Comparison of ENCODE assay signal across 36 cellular contexts in the genomic region with DNA sequence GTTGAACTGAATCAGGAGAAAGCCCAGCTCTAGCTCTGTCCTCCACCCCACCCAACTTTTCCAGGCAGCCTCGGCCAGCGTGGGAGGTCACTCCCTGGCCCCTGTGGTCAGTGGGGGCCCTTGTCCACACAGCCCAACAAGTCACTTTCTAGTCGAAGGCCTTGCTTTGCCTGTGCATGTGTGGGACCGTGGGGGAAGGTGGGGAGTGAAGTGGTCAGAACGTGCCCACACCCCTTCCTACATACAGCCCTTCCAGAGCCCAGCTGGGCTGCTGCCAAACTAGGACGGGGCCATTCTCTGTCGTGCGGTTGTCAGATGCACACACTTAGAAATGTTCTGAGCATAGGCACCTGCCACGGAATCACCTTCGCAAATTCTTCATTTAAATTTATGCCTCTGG.
"Had no signal": no experiment of that assay in that cellular context is flagged by ENCODE, and none has a peak within 500 bp of the region (broad histone marks: within the 10 kb centered on the region; RNA-seq: fewer than 3 reads in every experiment).

No MANE protein-coding gene starts in this region.

- DNase-seq: activated B cell treated with CpG ODN at 0.5 μM for 24 hours; activated CD4-positive, alpha-beta memory T cell treated with anti-CD3 and anti-CD28 coated beads for 36 hours; activated CD4-positive, alpha-beta T cell treated with anti-CD3 and anti-CD28 coated beads for 4 hours; activated CD4-positive, alpha-beta T cell treated with anti-CD3 and anti-CD28 coated beads, Interleukin-2, amount 10 ng/mL, durations not matched to agents 24 days and 14 days; activated CD4-positive, alpha-beta T cell treated with anti-CD3 and anti-CD28 coated beads, Interleukin-2, amount 50 U/mL, for 1 hour; activated CD4-positive, alpha-beta T cell treated with anti-CD3 and anti-CD28 coated beads, Interleukin-2, amount 50 U/mL, for 4 hours; activated CD4-positive, CD25-positive, alpha-beta regulatory T cell treated with anti-CD3 and anti-CD28 coated beads, Interleukin-2, amount 50 U/mL, for 72 hours; activated CD8-positive, alpha-beta memory T cell treated with anti-CD3 and anti-CD28 coated beads, Interleukin-2, amount 50 U/mL, for 4 hours; activated CD8-positive, alpha-beta T cell treated with anti-CD3 and anti-CD28 coated beads for 36 hours; activated effector memory CD4-positive, alpha-beta T cell treated with anti-CD3 and anti-CD28 coated beads, Interleukin-2, amount 50 U/mL, for 16 hours; activated gamma-delta T cell treated with Interleukin-2 at 50 U/mL for 16 hours; activated naive CD4-positive, alpha-beta T cell; activated naive CD4-positive, alpha-beta T cell treated with anti-CD3 and anti-CD28 coated beads for 36 hours; activated naive CD4-positive, alpha-beta T cell treated with anti-CD3 and anti-CD28 coated beads, Interleukin-2, amount 50 U/mL, for 16 hours; activated naive CD8-positive, alpha-beta T cell treated with anti-CD3 and anti-CD28 coated beads for 36 hours; activated T-cell treated with anti-CD3 and anti-CD28 coated beads for 4 hours; activated T-cell treated with anti-CD3 and anti-CD28 coated beads, Interleukin-2, amount 50 U/mL, for 1 hour; activated T-cell treated with anti-CD3 and anti-CD28 coated beads, Interleukin-2, amount 50 U/mL, for 4 hours; activated T-cell treated with anti-CD3 and anti-CD28 coated beads, Interleukin-2, amount 50 U/mL, for 72 hours; adrenal gland; amniotic stem cell; body of pancreas; brain microvascular endothelial cell; central memory CD4-positive, alpha-beta T cell; T-helper 1 cell; T-helper 2 cell; T-helper 9 cell had no signal

- H3K36me3 ChIP-seq: adrenal gland, brain microvascular endothelial cell, breast epithelium had no signal

- H3K27me3 ChIP-seq: adrenal gland, body of pancreas, brain microvascular endothelial cell, breast epithelium had no signal

- H3K27ac ChIP-seq: adrenal gland, body of pancreas, brain microvascular endothelial cell, VCaP had no signal

- H3K9me3 Mint-ChIP-seq: activated B cell treated with CpG ODN at 0.5 μM for 24 hours; activated CD4-positive, alpha-beta memory T cell treated with anti-CD3 and anti-CD28 coated beads for 36 hours; activated CD4-positive, alpha-beta T cell treated with anti-CD3 and anti-CD28 coated beads, Interleukin-2, amount 10 ng/mL, durations not matched to agents 24 days and 14 days; activated CD8-positive, alpha-beta T cell treated with anti-CD3 and anti-CD28 coated beads for 36 hours; activated naive CD4-positive, alpha-beta T cell treated with anti-CD3 and anti-CD28 coated beads for 36 hours; activated naive CD4-positive, alpha-beta T cell treated with anti-CD3 and anti-CD28 coated beads, Interleukin-2, amount 50 U/mL, for 72 hours; activated naive CD8-positive, alpha-beta T cell treated with anti-CD3 and anti-CD28 coated beads for 36 hours; activated T-cell treated with anti-CD3 and anti-CD28 coated beads, Interleukin-2, amount 50 U/mL, for 4 hours; activated T-cell treated with anti-CD3 and anti-CD28 coated beads, Interleukin-2, amount 50 U/mL, for 72 hours; activated T-helper 1 cell treated with anti-CD3 and anti-CD28 coated beads, Interleukin-12 subunit alpha, Interleukin-12 subunit beta, Interleukin-2, Interleukin-4 antibody, amounts not matched to agents 30 ng/mL and 10 ng/mL and 1 ng/mL, durations not matched to agents 14 hours and 24 hours and 36 hours; activated T-helper 17 cell treated with anti-CD3 and anti-CD28 coated beads, Interleukin-2, amount 50 U/mL, for 72 hours; T-helper 1 cell treated with Interleukin-12 subunit alpha and Interleukin-12 subunit beta and Interleukin-4 antibody, amounts not matched to agents 30 μg/mL and 1 μg/mL, for 36 hours; T-helper 2 cell treated with Interferon-gamma antibody and Interleukin-4, amounts not matched to agents 5 μg/mL and 100 μg/mL, for 36 hours had no signal

- H3K36me3 Mint-ChIP-seq: activated naive CD4-positive, alpha-beta T cell treated with anti-CD3 and anti-CD28 coated beads, Interleukin-2, amount 50 U/mL, for 72 hours; activated naive CD8-positive, alpha-beta T cell treated with anti-CD3 and anti-CD28 coated beads for 36 hours had no signal

- H3K4me3 ChIP-seq: adrenal gland, body of pancreas had no signal

- H3K27me3 Mint-ChIP-seq: activated B cell treated with CpG ODN at 0.5 μM for 24 hours; activated CD4-positive, alpha-beta memory T cell treated with anti-CD3 and anti-CD28 coated beads for 36 hours; activated CD4-positive, alpha-beta T cell treated with anti-CD3 and anti-CD28 coated beads, Interleukin-2, amount 10 ng/mL, durations not matched to agents 24 days and 14 days; activated CD8-positive, alpha-beta T cell treated with anti-CD3 and anti-CD28 coated beads for 36 hours; activated naive CD8-positive, alpha-beta T cell treated with anti-CD3 and anti-CD28 coated beads for 36 hours; activated T-helper 17 cell treated with anti-CD3 and anti-CD28 coated beads, Interleukin-2, amount 50 U/mL, for 72 hours had no signal

- H3K9me3 ChIP-seq: adrenal gland, body of pancreas, breast epithelium had no signal

- ATAC-seq: activated CD8-positive, alpha-beta T cell treated with anti-CD3 and anti-CD28 coated beads for 36 hours; activated naive CD4-positive, alpha-beta T cell treated with anti-CD3 and anti-CD28 coated beads, Interleukin-2, amount 50 U/mL, for 72 hours; activated T-cell treated with anti-CD3 and anti-CD28 coated beads, Interleukin-2, amount 50 U/mL, for 4 hours; activated T-cell treated with anti-CD3 and anti-CD28 coated beads, Interleukin-2, amount 50 U/mL, for 72 hours; activated T-helper 17 cell treated with anti-CD3 and anti-CD28 coated beads, Interleukin-2, amount 50 U/mL, for 72 hours; body of pancreas had no signal

- H3K27ac Mint-ChIP-seq: activated B cell treated with CpG ODN at 0.5 μM for 24 hours; activated CD4-positive, alpha-beta memory T cell treated with anti-CD3 and anti-CD28 coated beads for 36 hours; activated CD4-positive, alpha-beta T cell treated with anti-CD3 and anti-CD28 coated beads, Interleukin-2, amount 10 ng/mL, durations not matched to agents 24 days and 14 days; activated CD8-positive, alpha-beta T cell treated with anti-CD3 and anti-CD28 coated beads for 36 hours; activated naive CD4-positive, alpha-beta T cell treated with anti-CD3 and anti-CD28 coated beads for 36 hours; activated naive CD4-positive, alpha-beta T cell treated with anti-CD3 and anti-CD28 coated beads, Interleukin-2, amount 50 U/mL, for 72 hours; activated naive CD8-positive, alpha-beta T cell treated with anti-CD3 and anti-CD28 coated beads for 36 hours; activated T-cell treated with anti-CD3 and anti-CD28 coated beads, Interleukin-2, amount 50 U/mL, for 72 hours; activated T-helper 1 cell treated with anti-CD3 and anti-CD28 coated beads, Interleukin-12 subunit alpha, Interleukin-12 subunit beta, Interleukin-2, Interleukin-4 antibody, amounts not matched to agents 30 ng/mL and 10 ng/mL and 1 ng/mL, durations not matched to agents 14 hours and 24 hours and 36 hours; activated T-helper 17 cell treated with anti-CD3 and anti-CD28 coated beads, Interleukin-2, amount 50 U/mL, for 72 hours; T-helper 1 cell treated with Interleukin-12 subunit alpha and Interleukin-12 subunit beta and Interleukin-4 antibody, amounts not matched to agents 30 μg/mL and 1 μg/mL, for 36 hours; T-helper 2 cell treated with Interferon-gamma antibody and Interleukin-4, amounts not matched to agents 5 μg/mL and 100 μg/mL, for 36 hours had no signal

- FAIRE-seq: astrocyte, TTC549 had no signal

- H3K4me1 ChIP-seq: adrenal gland, body of pancreas, breast epithelium had no signal

- H3K4me3 Mint-ChIP-seq: activated B cell treated with CpG ODN at 0.5 μM for 24 hours; activated CD4-positive, alpha-beta memory T cell treated with anti-CD3 and anti-CD28 coated beads for 36 hours; activated CD4-positive, alpha-beta T cell treated with anti-CD3 and anti-CD28 coated beads, Interleukin-2, amount 10 ng/mL, durations not matched to agents 24 days and 14 days; activated CD8-positive, alpha-beta T cell treated with anti-CD3 and anti-CD28 coated beads for 36 hours; activated naive CD4-positive, alpha-beta T cell treated with anti-CD3 and anti-CD28 coated beads for 36 hours; activated naive CD8-positive, alpha-beta T cell treated with anti-CD3 and anti-CD28 coated beads for 36 hours; activated T-cell treated with anti-CD3 and anti-CD28 coated beads, Interleukin-2, amount 50 U/mL, for 4 hours; activated T-cell treated with anti-CD3 and anti-CD28 coated beads, Interleukin-2, amount 50 U/mL, for 72 hours; activated T-helper 1 cell treated with anti-CD3 and anti-CD28 coated beads, Interleukin-12 subunit alpha, Interleukin-12 subunit beta, Interleukin-2, Interleukin-4 antibody, amounts not matched to agents 30 ng/mL and 10 ng/mL and 1 ng/mL, durations not matched to agents 14 hours and 24 hours and 36 hours; activated T-helper 17 cell treated with anti-CD3 and anti-CD28 coated beads, Interleukin-2, amount 50 U/mL, for 72 hours; T-helper 1 cell treated with Interleukin-12 subunit alpha and Interleukin-12 subunit beta and Interleukin-4 antibody, amounts not matched to agents 30 μg/mL and 1 μg/mL, for 36 hours; T-helper 2 cell treated with Interferon-gamma antibody and Interleukin-4, amounts not matched to agents 5 μg/mL and 100 μg/mL, for 36 hours had no signal

- H3K4me1 Mint-ChIP-seq: activated CD4-positive, alpha-beta T cell treated with anti-CD3 and anti-CD28 coated beads, Interleukin-2, amount 10 ng/mL, durations not matched to agents 24 days and 14 days; activated naive CD8-positive, alpha-beta T cell treated with anti-CD3 and anti-CD28 coated beads for 36 hours; activated T-helper 17 cell treated with anti-CD3 and anti-CD28 coated beads, Interleukin-2, amount 50 U/mL, for 72 hours had no signal
